ENCODE assay signal across 8 cellular contexts in genomic region chr20:25623225-25623735, GRCh38. TPM values are rescaled to one million over a fixed set of nuclear protein-coding genes. Genes with fewer than 3 reads are reported as not detected.
DNase-seq lines count a peak whose midpoint lies in the region; FAIRE-seq and TF ChIP-seq lines count a peak whose summit lies in the region.

No MANE protein-coding gene starts in this region.

- H3K9me3 ChIP-seq in neural progenitor cell (ENCODE audit: low read depth) = no peaks in the 10 kb centered on the region

- peak overlapping the region; percentile 83 for H3K4me2 ChIP-seq in neural progenitor cell

- H3K9ac ChIP-seq in neural progenitor cell = no peak overlapping the region

- TF ChIP-seq CTCF in HFF-Myc (IDR thresholded peaks at IDR 0.05; ENCODE audit: low read depth, low read length, missing control alignments) = no peak
- TF ChIP-seq CTCF in fibroblast of the aortic adventitia (IDR thresholded peaks at IDR 0.05; ENCODE audit: insufficient read depth, low read length) = no peak
- no peak for TF ChIP-seq CTCF in neural progenitor cell (IDR thresholded peaks at IDR 0.05)

- FAIRE-seq in urothelium cell line (lab: Jason Lieb, UNC) = no peak

- H2AFZ ChIP-seq in neural progenitor cell (replicated peaks) = peak overlapping the region; percentile 82

- peaks cover 18% of the 10 kb centered on the region for H3K4me1 Mint-ChIP-seq in neural progenitor cell

- peaks cover 13% of the 10 kb centered on the region for H3F3A ChIP-seq in neural progenitor cell (ENCODE audit: low read depth)

- no peak overlapping the region for H3K27ac ChIP-seq in neural progenitor cell

- no peak overlapping the region for H3K27ac Mint-ChIP-seq in neural progenitor cell

- H3K4me1 ChIP-seq in neural progenitor cell = peaks cover 7% of the 10 kb centered on the region

- no peaks in the 10 kb centered on the region for H3K9me3 Mint-ChIP-seq in neural progenitor cell

- peaks cover 9% of the 10 kb centered on the region for H3K79me2 ChIP-seq in neural progenitor cell (ENCODE audit: low read depth)

- no peaks in the 10 kb centered on the region for H3K36me3 ChIP-seq in neural progenitor cell

- H3K4me3 ChIP-seq in HFF-Myc (replicated peaks; ENCODE audit: low read depth, low read length) = peak overlapping the region; percentile 91
- H3K4me3 ChIP-seq in fibroblast of the aortic adventitia (ENCODE audit: low read depth, low read length) = peak overlapping the region; percentile 90
- peak overlapping the region; percentile 52 for H3K4me3 ChIP-seq in neural progenitor cell

- DNase-seq in NCI-H2029 treated with DMSO at 0.1 percent for 48 hours (lab: John Stamatoyannopoulos, UW) = peak; percentile 28
- no peak for DNase-seq in NCI-H2029 (lab: John Stamatoyannopoulos, UW)
- DNase-seq in HFF-Myc (ENCODE audit: extremely low read depth, low read depth) = no peak
- DNase-seq in NCI-H128 (lab: John Stamatoyannopoulos, UW; ENCODE audit: unreplicated experiment) = peak; percentile 55
- peak; percentile 53 to 61 for DNase-seq in activated T-cell treated with anti-CD3 and anti-CD28 coated beads, Interleukin-2, amount 50 U/mL, for 48 hours
- DNase-seq in fibroblast of the aortic adventitia (ENCODE audit: low read depth) = no peak
- DNase-seq in neural progenitor cell (ENCODE audit: low spot score) = peak; percentile 41
- peak; percentile 44 for DNase-seq in urothelium cell line (ENCODE audit: low spot score)

- peaks cover 18% of the 10 kb centered on the region for H3K36me3 Mint-ChIP-seq in neural progenitor cell

- peak overlapping the region; percentile 86 for H3K4me3 Mint-ChIP-seq in neural progenitor cell

- H3K27me3 Mint-ChIP-seq in neural progenitor cell (ENCODE audit: insufficient read depth, low read depth) = peaks cover 7% of the 10 kb centered on the region

- no peaks in the 10 kb centered on the region for H4K20me1 ChIP-seq in neural progenitor cell (ENCODE audit: low read depth)

- peaks cover 31% of the 10 kb centered on the region for H3K27me3 ChIP-seq in neural progenitor cell

RNA-seq across cellular contexts. Expression of gene NANP, which starts 0.5 kb away (rescaled TPM):
- total RNA-seq in fibroblast of the aortic adventitia (ENCODE audit: low replicate concordance) (9.3 and 13.7 TPM in 2 replicates), neural progenitor cell (ENCODE audit: low replicate concordance) (3.5 and 3.8 TPM in 2 replicates)

RNA-seq across cellular contexts. Expression of gene NINL, which starts 37.9 kb away (rescaled TPM):
- 6.5 and 31.0 TPM in 2 replicates for total RNA-seq in fibroblast of the aortic adventitia (ENCODE audit: low replicate concordance)
- total RNA-seq in neural progenitor cell (ENCODE audit: low replicate concordance) = 21.5 and 32.2 TPM in 2 replicates

Comparison
In these comparisons a context has a peak if more than half of its experiments do, and no peak if none do; other contexts are left out.
1. DNase-seq: peak in NCI-H2029 treated with DMSO at 0.1 percent for 48 hours (single experiment), NCI-H128 (single experiment), activated T-cell treated with anti-CD3 and anti-CD28 coated beads, Interleukin-2, amount 50 U/mL, for 48 hours (2 of 2), neural progenitor cell (single experiment) and urothelium cell line (single experiment); none in NCI-H2029 (single experiment), HFF-Myc (single experiment) and fibroblast of the aortic adventitia (single experiment).
2. Peak in every context shown above with its lines, with median percentiles within 50 percentile points of each other: H3K4me3 ChIP-seq.